In genomic region chr3:182567666-182568065, GRCh38 we compare ENCODE assay signal across 1 cellular context.
TF ChIP-seq lines count a peak whose summit lies in the region.

No MANE protein-coding gene starts in this region.

TF ChIP-seq in WTC11, 78 proteins besides CTCF, POLR2A, EP300 and RAD21 (continued from another document):
- TF ChIP-seq, protein P1, sequence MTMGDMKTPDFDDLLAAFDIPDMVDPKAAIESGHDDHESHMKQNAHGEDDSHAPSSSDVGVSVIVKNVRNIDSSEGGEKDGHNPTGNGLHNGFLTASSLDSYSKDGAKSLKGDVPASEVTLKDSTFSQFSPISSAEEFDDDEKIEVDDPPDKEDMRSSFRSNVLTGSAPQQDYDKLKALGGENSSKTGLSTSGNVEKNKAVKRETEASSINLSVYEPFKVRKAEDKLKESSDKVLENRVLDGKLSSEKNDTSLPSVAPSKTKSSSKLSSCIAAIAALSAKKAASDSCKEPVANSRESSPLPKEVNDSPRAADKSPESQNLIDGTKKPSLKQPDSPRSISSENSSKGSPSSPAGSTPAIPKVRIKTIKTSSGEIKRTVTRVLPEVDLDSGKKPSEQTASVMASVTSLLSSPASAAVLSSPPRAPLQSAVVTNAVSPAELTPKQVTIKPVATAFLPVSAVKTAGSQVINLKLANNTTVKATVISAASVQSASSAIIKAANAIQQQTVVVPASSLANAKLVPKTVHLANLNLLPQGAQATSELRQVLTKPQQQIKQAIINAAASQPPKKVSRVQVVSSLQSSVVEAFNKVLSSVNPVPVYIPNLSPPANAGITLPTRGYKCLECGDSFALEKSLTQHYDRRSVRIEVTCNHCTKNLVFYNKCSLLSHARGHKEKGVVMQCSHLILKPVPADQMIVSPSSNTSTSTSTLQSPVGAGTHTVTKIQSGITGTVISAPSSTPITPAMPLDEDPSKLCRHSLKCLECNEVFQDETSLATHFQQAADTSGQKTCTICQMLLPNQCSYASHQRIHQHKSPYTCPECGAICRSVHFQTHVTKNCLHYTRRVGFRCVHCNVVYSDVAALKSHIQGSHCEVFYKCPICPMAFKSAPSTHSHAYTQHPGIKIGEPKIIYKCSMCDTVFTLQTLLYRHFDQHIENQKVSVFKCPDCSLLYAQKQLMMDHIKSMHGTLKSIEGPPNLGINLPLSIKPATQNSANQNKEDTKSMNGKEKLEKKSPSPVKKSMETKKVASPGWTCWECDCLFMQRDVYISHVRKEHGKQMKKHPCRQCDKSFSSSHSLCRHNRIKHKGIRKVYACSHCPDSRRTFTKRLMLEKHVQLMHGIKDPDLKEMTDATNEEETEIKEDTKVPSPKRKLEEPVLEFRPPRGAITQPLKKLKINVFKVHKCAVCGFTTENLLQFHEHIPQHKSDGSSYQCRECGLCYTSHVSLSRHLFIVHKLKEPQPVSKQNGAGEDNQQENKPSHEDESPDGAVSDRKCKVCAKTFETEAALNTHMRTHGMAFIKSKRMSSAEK (CRISPR knock-in tag; IDR thresholded peaks at IDR 0.05; ENCODE audit: borderline replicate concordance): no peak
- TF ChIP-seq USF1 (CRISPR knock-in tag; IDR thresholded peaks at IDR 0.05) (no peak), CREM (CRISPR knock-in tag; IDR thresholded peaks at IDR 0.05) (no peak), IRF2 (CRISPR knock-in tag; IDR thresholded peaks at IDR 0.05; ENCODE audit: borderline replicate concordance, low read depth) (no peak), ZNF232 (CRISPR knock-in tag; IDR thresholded peaks at IDR 0.05) (no peak)
